Comparison of ENCODE assay signal across 8 cellular contexts in the genomic region with DNA sequence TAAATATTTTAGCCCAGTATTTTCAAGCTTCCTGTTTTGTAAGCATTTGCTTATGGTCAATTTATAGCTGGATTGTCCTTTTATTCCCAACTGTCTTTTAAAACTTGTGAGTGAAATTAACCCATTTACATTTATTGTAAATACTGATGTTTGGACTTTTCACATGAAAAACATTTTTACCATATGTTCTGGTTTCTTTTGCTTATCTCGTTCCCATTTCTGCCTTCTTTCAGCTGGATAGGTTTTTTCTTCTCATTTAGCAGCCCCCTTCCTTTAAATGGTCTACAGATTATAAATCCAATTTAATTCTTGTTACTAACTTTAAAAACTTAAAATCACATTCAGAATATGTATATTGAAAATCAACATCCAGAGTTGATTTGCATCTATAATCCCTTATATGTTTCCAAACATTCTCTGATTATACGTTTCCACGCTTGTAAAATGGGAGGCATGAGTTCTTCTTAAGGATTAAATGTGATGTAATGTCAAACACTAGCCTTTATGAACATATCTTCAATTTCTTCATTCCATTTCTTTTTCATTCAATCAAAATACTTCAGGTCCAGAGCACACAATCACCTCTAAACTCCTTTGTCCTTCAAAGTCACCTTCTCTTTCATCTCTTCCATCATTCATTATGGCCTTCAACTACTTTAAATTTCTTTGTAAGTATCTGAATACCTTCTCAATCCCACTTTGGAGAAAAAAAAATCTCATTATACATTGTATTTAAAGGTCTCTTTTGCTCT. TPM values are rescaled to one million over a fixed set of nuclear protein-coding genes. Genes with fewer than 3 reads are reported as not detected.
A peak's percentile ranks its signal among the peaks of the same experiment; 100 is the strongest.
DNase-seq lines count a peak whose midpoint lies in the region; ATAC-seq, FAIRE-seq and TF ChIP-seq lines count a peak whose summit lies in the region.

No MANE protein-coding gene starts in this region.

- no peak for TF ChIP-seq POLR2A in uterus (IDR thresholded peaks at IDR 0.05)

- H3K27ac Mint-ChIP-seq in astrocyte (ENCODE audit: unreplicated experiment) (peak overlapping the region; percentile 100), mesothelial cell of epicardium (peak overlapping the region; percentile 100)

- no peaks in the 10 kb centered on the region for H3K36me3 ChIP-seq in left ventricle myocardium inferior
- no peaks in the 10 kb centered on the region for H3K36me3 ChIP-seq in astrocyte (ENCODE audit: insufficient read depth, low read length)
- H3K36me3 ChIP-seq in uterus, result no peaks in the 10 kb centered on the region

- peaks cover 10% of the 10 kb centered on the region for H3K9me3 Mint-ChIP-seq in astrocyte (ENCODE audit: unreplicated experiment)
- peaks cover 35% of the 10 kb centered on the region for H3K9me3 Mint-ChIP-seq in mesothelial cell of epicardium

- H3K27me3 ChIP-seq in left ventricle myocardium inferior (ENCODE audit: low read depth) (no peaks in the 10 kb centered on the region), astrocyte (ENCODE audit: insufficient read depth, low read length) (no peaks in the 10 kb centered on the region), uterus (no peaks in the 10 kb centered on the region)

- peaks cover 9% of the 10 kb centered on the region for H3K4me1 Mint-ChIP-seq in astrocyte (ENCODE audit: low read depth, unreplicated experiment)
- peaks cover 32% of the 10 kb centered on the region for H3K4me1 Mint-ChIP-seq in mesothelial cell of epicardium

- ATAC-seq in left cardiac atrium (no peak), HG03280 (IDR thresholded peaks at IDR 0.05; ENCODE audit: unreplicated experiment) (no peak)

- H3K9me3 ChIP-seq in left ventricle myocardium inferior (replicated peaks) (peaks cover 44% of the 10 kb centered on the region), astrocyte (ENCODE audit: insufficient read depth, low read depth, low read length) (no peaks in the 10 kb centered on the region), uterus (peaks cover 0 to 24% of the 10 kb centered on the region in 2 donors)

- TF ChIP-seq CTCF in left ventricle myocardium inferior (IDR thresholded peaks at IDR 0.05; ENCODE audit: borderline replicate concordance) (no peak), astrocyte (IDR thresholded peaks at IDR 0.05; ENCODE audit: insufficient read depth, low read depth, low read length) (no peak), mesothelial cell of epicardium (IDR thresholded peaks at IDR 0.05; ENCODE audit: unreplicated experiment) (no peak), uterus (IDR thresholded peaks at IDR 0.05) (no peak)

- H3K4me3 ChIP-seq in left ventricle myocardium inferior (peak overlapping the region; percentile 81), astrocyte (ENCODE audit: insufficient read depth, low read depth, low read length) (no peak overlapping the region), uterus (peak overlapping the region in 1 of 2 donors; percentile 81)

- no peak overlapping the region for H3K9ac ChIP-seq in astrocyte (ENCODE audit: low read length)

- DNase-seq in left ventricle myocardium inferior, result no peak
- DNase-seq in left cardiac atrium, result no peak
- no peak for DNase-seq in astrocyte (ENCODE audit: low read depth)
- DNase-seq in mesothelial cell of epicardium (ENCODE audit: low spot score in 2 of 2, unreplicated experiment in 2 of 2), result no peak
- DNase-seq in uterus, result no peak
- DNase-seq in globus pallidus (ENCODE audit: low spot score), result no peak
- DNase-seq in cortex of kidney (lab: John Stamatoyannopoulos, UW), result no peak

- peak overlapping the region; percentile 88 for H2AFZ ChIP-seq in astrocyte (ENCODE audit: low read depth, low read length)

- H3K4me2 ChIP-seq in astrocyte (ENCODE audit: low read length), result peak overlapping the region; percentile 87

- H3K79me2 ChIP-seq in astrocyte (ENCODE audit: insufficient read depth, low read length), result peaks cover 32% of the 10 kb centered on the region

- H3K27me3 Mint-ChIP-seq in astrocyte (ENCODE audit: low read depth, unreplicated experiment) (no peaks in the 10 kb centered on the region), mesothelial cell of epicardium (ENCODE audit: low read depth) (peaks cover 6% of the 10 kb centered on the region)

- peaks cover 31% of the 10 kb centered on the region for H4K20me1 ChIP-seq in astrocyte (ENCODE audit: insufficient read depth, low read length)

- intact Hi-C loops in left ventricle myocardium inferior (cut with micrococcal nuclease), result no loop called here
- intact Hi-C loops in left cardiac atrium (cut with DNase I), result loop anchor here in 1 of 2 donors (5.0 to 10.0 kb wide), 2 partner anchors 48 to 215 kb away; no protein-coding TSS in a partner anchor
- intact Hi-C loops in uterus (cut with DNase I; ENCODE audit: low total_unique reads), result loop anchor here (10.0 kb wide), 1 partner anchor 185 kb away; a partner anchor contains a TSS

- no peak for FAIRE-seq in astrocyte (lab: Jason Lieb, UNC)

- H3K4me1 ChIP-seq in left ventricle myocardium inferior (peaks cover 32% of the 10 kb centered on the region), astrocyte (ENCODE audit: insufficient read depth, low read length) (peaks cover 10% of the 10 kb centered on the region), uterus (peaks cover 15 to 18% of the 10 kb centered on the region in 2 donors)

- H3K36me3 Mint-ChIP-seq in astrocyte (ENCODE audit: low read depth, unreplicated experiment) (peaks cover 8% of the 10 kb centered on the region), mesothelial cell of epicardium (peaks cover 28% of the 10 kb centered on the region)

- H3K27ac ChIP-seq in left ventricle myocardium inferior (replicated peaks) (peak overlapping the region; percentile 99), astrocyte (ENCODE audit: low read depth, low read length) (peak overlapping the region; percentile 98), uterus (peak overlapping the region; percentile 97 to 98)

- H3K4me3 Mint-ChIP-seq in astrocyte (ENCODE audit: unreplicated experiment) (peak overlapping the region; percentile 92), mesothelial cell of epicardium (peak overlapping the region; percentile 94)

RNA-seq across cellular contexts. Expression of a gene that starts 1.1 kb away (rescaled TPM):
- total RNA-seq in left ventricle myocardium inferior (36.2 TPM), left cardiac atrium (10 to 100 TPM; 35.5 to 45.9 TPM), astrocyte (76.2 and 83.4 TPM in 2 replicates), mesothelial cell of epicardium (103 to 113 TPM (median 108 TPM) in 3 replicates), uterus (10 to 100 TPM; 22.5 to 54.3 (median 48.6) TPM)
